ENCODE assay signal across 8 cellular contexts in genomic region chr19:34359954-34360315, GRCh38. TPM values are rescaled to one million over a fixed set of nuclear protein-coding genes. Genes with fewer than 3 reads are reported as not detected.
DNase-seq lines count a peak whose midpoint lies in the region; ATAC-seq and TF ChIP-seq lines count a peak whose summit lies in the region.

No MANE protein-coding gene starts in this region.

- H3K9ac ChIP-seq in adipocyte (ENCODE audit: low read length) (peak overlapping the region; percentile 80), liver (ENCODE audit: low read depth in 1 of 2, low read length in 2 of 2) (peak overlapping the region; percentile 51 to 64)

- H3K27me3 Mint-ChIP-seq in activated T-cell treated with anti-CD3 and anti-CD28 coated beads, Interleukin-2, amount 50 U/mL, for 4 hours (ENCODE audit: low read depth) = no peaks in the 10 kb centered on the region

- H3K4me3 Mint-ChIP-seq in activated T-cell treated with anti-CD3 and anti-CD28 coated beads, Interleukin-2, amount 50 U/mL, for 4 hours = peak overlapping the region; percentile 83

- DNase-seq in activated T-cell treated with anti-CD3 and anti-CD28 coated beads, Interleukin-2, amount 50 U/mL, for 4 hours = no peak
- no peak for DNase-seq in activated T-cell treated with anti-CD3 and anti-CD28 coated beads, Interleukin-2, amount 50 U/mL, for 48 hours
- no peak for DNase-seq in adipocyte (ENCODE audit: low read depth)
- DNase-seq in tibial artery = no peak
- DNase-seq in NCI-H2081 treated with DMSO at 0.1 percent for 48 hours (lab: John Stamatoyannopoulos, UW) = no peak
- no peak for DNase-seq in activated CD4-positive, CD25-positive, alpha-beta regulatory T cell treated with anti-CD3 and anti-CD28 coated beads, Interleukin-2, amount 50 U/mL, for 72 hours

- H3K9me3 Mint-ChIP-seq in activated T-cell treated with anti-CD3 and anti-CD28 coated beads, Interleukin-2, amount 50 U/mL, for 4 hours = no peaks in the 10 kb centered on the region

- no peak for TF ChIP-seq RAD21 in liver (IDR thresholded peaks at IDR 0.05)

- H3K27ac ChIP-seq in liver (ENCODE audit: low read depth in 1 of 2, low read length in 2 of 2) (peak overlapping the region; percentile 89), tibial artery (peak overlapping the region; percentile 84 to 87)

- 87% methylated on average over 7 of the region's 7 CpGs for WGBS in liver

- ATAC-seq in activated T-cell treated with anti-CD3 and anti-CD28 coated beads, Interleukin-2, amount 50 U/mL, for 4 hours = no peak
- no peak for ATAC-seq in HG02938 (IDR thresholded peaks at IDR 0.05; ENCODE audit: unreplicated experiment)

- H3K27me3 ChIP-seq in adipocyte (replicated peaks; ENCODE audit: control insufficient read depth, insufficient read depth, low read length) = no peaks in the 10 kb centered on the region
- H3K27me3 ChIP-seq in liver (ENCODE audit: control insufficient read depth in 4 of 4, insufficient read depth in 4 of 4, low read length in 3 of 4) = no peaks in the 10 kb centered on the region
- H3K27me3 ChIP-seq in tibial artery = no peaks in the 10 kb centered on the region

- intact Hi-C loops in tibial artery (cut with DNase I; ENCODE audit: low total_unique reads) = loop anchor here (5.0 kb wide), 2 partner anchors 42 to 142 kb away; partner anchors contain the start of gene PDCD2L

- H3K4me1 ChIP-seq in adipocyte (ENCODE audit: control insufficient read depth, insufficient read depth, low read length) (peaks cover 8% of the 10 kb centered on the region), liver (ENCODE audit: control insufficient read depth in 4 of 4, insufficient read depth in 4 of 4, low read length in 3 of 4) (peaks cover 5 to 18% (median 11%) of the 10 kb centered on the region in 4 donors), tibial artery (peaks cover 0 to 19% (median 9%) of the 10 kb centered on the region in 4 donors)

- peak overlapping the region; percentile 80 for H3K4me3 ChIP-seq in adipocyte (ENCODE audit: low read length)
- H3K4me3 ChIP-seq in liver (ENCODE audit: low read depth in 1 of 3, low read length in 3 of 3) = no peak overlapping the region
- H3K4me3 ChIP-seq in tibial artery = peak overlapping the region; percentile 47 to 57

- no peak for TF ChIP-seq CTCF in liver (IDR thresholded peaks at IDR 0.05; ENCODE audit: low read depth, low read length, missing input control)
- no peak for TF ChIP-seq CTCF in tibial artery (IDR thresholded peaks at IDR 0.05)

- H3K36me3 ChIP-seq in adipocyte (ENCODE audit: control insufficient read depth, insufficient read depth, low read length, severe bottlenecking) (peaks cover 6% of the 10 kb centered on the region), liver (ENCODE audit: control insufficient read depth in 4 of 4, insufficient read depth in 3 of 4, low read depth in 1 of 4, low read length in 3 of 4) (peaks cover 0 to 7% (median under 1%) of the 10 kb centered on the region in 4 donors), tibial artery (peaks cover 6 to 11% (median 9%) of the 10 kb centered on the region in 3 donors)

- no peaks in the 10 kb centered on the region for H3K9me3 ChIP-seq in adipocyte (ENCODE audit: control insufficient read depth, low read length)
- H3K9me3 ChIP-seq in liver (ENCODE audit: control insufficient read depth in 4 of 4, low read length in 3 of 4) = no peaks in the 10 kb centered on the region
- no peaks in the 10 kb centered on the region for H3K9me3 ChIP-seq in tibial artery

- H3K4me1 Mint-ChIP-seq in activated T-cell treated with anti-CD3 and anti-CD28 coated beads, Interleukin-2, amount 50 U/mL, for 4 hours (ENCODE audit: low read depth) = peaks cover 29% of the 10 kb centered on the region

- H3K36me3 Mint-ChIP-seq in activated T-cell treated with anti-CD3 and anti-CD28 coated beads, Interleukin-2, amount 50 U/mL, for 4 hours (ENCODE audit: insufficient read depth) = peaks cover under 1% of the 10 kb centered on the region

TF ChIP-seq in liver, 16 proteins besides CTCF, POLR2A, EP300 and RAD21:
- TF ChIP-seq, protein P1, sequence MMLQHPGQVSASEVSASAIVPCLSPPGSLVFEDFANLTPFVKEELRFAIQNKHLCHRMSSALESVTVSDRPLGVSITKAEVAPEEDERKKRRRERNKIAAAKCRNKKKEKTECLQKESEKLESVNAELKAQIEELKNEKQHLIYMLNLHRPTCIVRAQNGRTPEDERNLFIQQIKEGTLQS (IDR thresholded peaks at IDR 0.05) = no peak
- no peak for TF ChIP-seq EGR1 (IDR thresholded peaks at IDR 0.05; ENCODE audit: low read depth in 2 of 2)
- TF ChIP-seq FOXA2 (IDR thresholded peaks at IDR 0.05) = no peak
- TF ChIP-seq SP1 (IDR thresholded peaks at IDR 0.05) = no peak
- TF ChIP-seq NR2F2 (IDR thresholded peaks at IDR 0.05) = no peak
- TF ChIP-seq JUND (IDR thresholded peaks at IDR 0.05) = no peak
- TF ChIP-seq, protein P2, sequence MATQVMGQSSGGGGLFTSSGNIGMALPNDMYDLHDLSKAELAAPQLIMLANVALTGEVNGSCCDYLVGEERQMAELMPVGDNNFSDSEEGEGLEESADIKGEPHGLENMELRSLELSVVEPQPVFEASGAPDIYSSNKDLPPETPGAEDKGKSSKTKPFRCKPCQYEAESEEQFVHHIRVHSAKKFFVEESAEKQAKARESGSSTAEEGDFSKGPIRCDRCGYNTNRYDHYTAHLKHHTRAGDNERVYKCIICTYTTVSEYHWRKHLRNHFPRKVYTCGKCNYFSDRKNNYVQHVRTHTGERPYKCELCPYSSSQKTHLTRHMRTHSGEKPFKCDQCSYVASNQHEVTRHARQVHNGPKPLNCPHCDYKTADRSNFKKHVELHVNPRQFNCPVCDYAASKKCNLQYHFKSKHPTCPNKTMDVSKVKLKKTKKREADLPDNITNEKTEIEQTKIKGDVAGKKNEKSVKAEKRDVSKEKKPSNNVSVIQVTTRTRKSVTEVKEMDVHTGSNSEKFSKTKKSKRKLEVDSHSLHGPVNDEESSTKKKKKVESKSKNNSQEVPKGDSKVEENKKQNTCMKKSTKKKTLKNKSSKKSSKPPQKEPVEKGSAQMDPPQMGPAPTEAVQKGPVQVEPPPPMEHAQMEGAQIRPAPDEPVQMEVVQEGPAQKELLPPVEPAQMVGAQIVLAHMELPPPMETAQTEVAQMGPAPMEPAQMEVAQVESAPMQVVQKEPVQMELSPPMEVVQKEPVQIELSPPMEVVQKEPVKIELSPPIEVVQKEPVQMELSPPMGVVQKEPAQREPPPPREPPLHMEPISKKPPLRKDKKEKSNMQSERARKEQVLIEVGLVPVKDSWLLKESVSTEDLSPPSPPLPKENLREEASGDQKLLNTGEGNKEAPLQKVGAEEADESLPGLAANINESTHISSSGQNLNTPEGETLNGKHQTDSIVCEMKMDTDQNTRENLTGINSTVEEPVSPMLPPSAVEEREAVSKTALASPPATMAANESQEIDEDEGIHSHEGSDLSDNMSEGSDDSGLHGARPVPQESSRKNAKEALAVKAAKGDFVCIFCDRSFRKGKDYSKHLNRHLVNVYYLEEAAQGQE (IDR thresholded peaks at IDR 0.05) = no peak
- no peak for TF ChIP-seq HNF4G (IDR thresholded peaks at IDR 0.05)
- no peak for TF ChIP-seq GABPA (IDR thresholded peaks at IDR 0.05 in 1 of 2, conservative IDR thresholded peaks at IDR 0.05 in 1 of 2)
- no peak for TF ChIP-seq TAF1 (conservative IDR thresholded peaks at IDR 0.05)
- no peak for TF ChIP-seq MAX (IDR thresholded peaks at IDR 0.05)
- no peak for TF ChIP-seq FOXA1 (IDR thresholded peaks at IDR 0.05)
- no peak for TF ChIP-seq YY1 (IDR thresholded peaks at IDR 0.05)
- no peak for TF ChIP-seq RXRA (IDR thresholded peaks at IDR 0.05)
- TF ChIP-seq HNF4A (conservative IDR thresholded peaks at IDR 0.05) = no peak

RNA-seq across cellular contexts. Expression of gene GPI, which starts 5.1 kb away (rescaled TPM):
- total RNA-seq in activated T-cell treated with anti-CD3 and anti-CD28 coated beads, Interleukin-2, amount 50 U/mL, for 4 hours = 100 to 1,000 TPM; 383 to 449 (median 421) TPM
- total RNA-seq in liver = 100 to 1,000 TPM in 1 of 2 donors, 10 to 100 TPM in 1; 61.8 to 182 TPM
- 100 to 1,000 TPM; 133 to 191 TPM for polyA plus RNA-seq in liver

RNA-seq across cellular contexts. Expression of gene PDCD2L, which starts 44.3 kb away (rescaled TPM):
- total RNA-seq in activated T-cell treated with anti-CD3 and anti-CD28 coated beads, Interleukin-2, amount 50 U/mL, for 4 hours = 10 to 100 TPM; 55.9 to 65.0 (median 63.5) TPM
- 1 to 10 TPM; 5.0 to 5.1 TPM for total RNA-seq in liver
- polyA plus RNA-seq in liver = 1 to 10 TPM; 3.8 to 7.6 TPM

Comparison
In these comparisons a context has a peak if more than half of its experiments do, and no peak if none do; other contexts are left out.
1. H3K4me3 ChIP-seq: peak in adipocyte (single experiment) and tibial artery (2 of 2); none in liver (0 of 3).
2. RNA of gene PDCD2L, which starts 44.3 kb away (total RNA-seq): 55.9 to 65.0 TPM in activated T-cell treated with anti-CD3 and anti-CD28 coated beads, Interleukin-2, amount 50 U/mL, for 4 hours; 5.0 to 5.1 TPM in liver; every median in the first group is over 4 times any median in the second.